In genomic region chr6:147202516-147203310, GRCh38 we compare ENCODE assay signal across 1 cellular context.
A peak's percentile ranks its signal among the peaks of the same experiment; 100 is the strongest.
TF ChIP-seq lines count a peak whose summit lies in the region.

No MANE protein-coding gene starts in this region.

TF ChIP-seq in K562, 482 proteins besides CTCF, POLR2A, EP300 and RAD21 (continued from another document and continues in another):
- TF ChIP-seq ETS1 (conservative IDR thresholded peaks at IDR 0.05; ENCODE audit: control insufficient read depth, low read depth, low read length), result peak; percentile 10
- TF ChIP-seq ZNF184 (CRISPR knock-in tag; IDR thresholded peaks at IDR 0.05), result no peak
- TF ChIP-seq ILK (tag; IDR thresholded peaks at IDR 0.05; ENCODE audit: borderline replicate concordance, low read depth), result no peak
- TF ChIP-seq NKRF (IDR thresholded peaks at IDR 0.05; ENCODE audit: borderline replicate concordance), result peak; percentile 75
- no peak for TF ChIP-seq ZNF639 (CRISPR knock-in tag; conservative IDR thresholded peaks at IDR 0.05 in 1 of 2, IDR thresholded peaks at IDR 0.05 in 1 of 2)
- no peak for TF ChIP-seq SRSF9 (IDR thresholded peaks at IDR 0.05; ENCODE audit: borderline replicate concordance, low read depth, low read length)
- 0 out of 2 replicates have a peak, but pooled peaks have one; percentile 41 for TF ChIP-seq SMARCE1 (IDR thresholded peaks at IDR 0.05)
- TF ChIP-seq ZBTB12 (CRISPR knock-in tag; IDR thresholded peaks at IDR 0.05), result no peak
- TF ChIP-seq ZNF140 (CRISPR knock-in tag; IDR thresholded peaks at IDR 0.05), result no peak
- TF ChIP-seq ZNF212 (CRISPR knock-in tag; IDR thresholded peaks at IDR 0.05), result 0 out of 2 replicates have a peak, but pooled peaks have one; percentile 16
- TF ChIP-seq NFIX (CRISPR knock-in tag; IDR thresholded peaks at IDR 0.05; ENCODE audit: low read depth), result no peak
- TF ChIP-seq STAG1 (CRISPR knock-in tag; IDR thresholded peaks at IDR 0.05; ENCODE audit: borderline replicate concordance), result no peak
- peak; percentile 94 for TF ChIP-seq RBFOX2 (IDR thresholded peaks at IDR 0.05; ENCODE audit: low read depth, low read length)
- no peak for TF ChIP-seq RFX1 (IDR thresholded peaks at IDR 0.05)
- TF ChIP-seq ZNF311 (CRISPR knock-in tag; IDR thresholded peaks at IDR 0.05), result no peak
- TF ChIP-seq ESRRA (IDR thresholded peaks at IDR 0.05; ENCODE audit: borderline replicate concordance, low read depth), result no peak; the same call in 1 of the 2 replicates
- no peak for TF ChIP-seq RREB1 (CRISPR knock-in tag; IDR thresholded peaks at IDR 0.05)
- TF ChIP-seq ZNF707 (CRISPR knock-in tag; conservative IDR thresholded peaks at IDR 0.05), result no peak
- TF ChIP-seq ZBTB40 (IDR thresholded peaks at IDR 0.05), result no peak
- no peak for TF ChIP-seq ZBTB40 (CRISPR knock-in tag; IDR thresholded peaks at IDR 0.05)
- TF ChIP-seq E2F6 (IDR thresholded peaks at IDR 0.05; ENCODE audit: borderline replicate concordance in 1 of 2, extremely low read depth in 1 of 2, insufficient read depth in 1 of 2, insufficient read length in 1 of 2, low read depth in 1 of 2, low read length in 1 of 2, poor library complexity in 1 of 2, severe bottlenecking in 1 of 2), result peak in 1 of 2 experiments; percentile 20
- no peak for TF ChIP-seq NFE2 (IDR thresholded peaks at IDR 0.05; ENCODE audit: low read depth)
- TF ChIP-seq CHAMP1 (IDR thresholded peaks at IDR 0.05), result 0 out of 2 replicates have a peak, but pooled peaks have one; percentile 39
- no peak for TF ChIP-seq ATF1 (CRISPR knock-in tag; IDR thresholded peaks at IDR 0.05)
- peak; percentile 83 for TF ChIP-seq ATF1 (tag; IDR thresholded peaks at IDR 0.05)
- no peak; the same call in 1 of the 2 replicates for TF ChIP-seq ELF4 (CRISPR knock-in tag; IDR thresholded peaks at IDR 0.05)
- 0 out of 2 replicates have a peak, but pooled peaks have one; percentile 38 for TF ChIP-seq FOXM1 (IDR thresholded peaks at IDR 0.05; ENCODE audit: low read depth)
- TF ChIP-seq FOXM1 (CRISPR knock-in tag; IDR thresholded peaks at IDR 0.05; ENCODE audit: low read depth), result no peak
- no peak for TF ChIP-seq HMG20A (CRISPR knock-in tag; conservative IDR thresholded peaks at IDR 0.05)
- TF ChIP-seq ARNT (IDR thresholded peaks at IDR 0.05), result no peak
- TF ChIP-seq YY1 (IDR thresholded peaks at IDR 0.05; ENCODE audit: borderline replicate concordance in 1 of 3, control insufficient read depth in 1 of 3, extremely low read depth in 1 of 3, insufficient read depth in 3 of 3, insufficient read length in 1 of 3, insufficient replicate concordance in 2 of 3, low read depth in 1 of 3, low read length in 2 of 3), result no peak
